14 cellular contexts compared by ENCODE assay signal in the genomic region with DNA sequence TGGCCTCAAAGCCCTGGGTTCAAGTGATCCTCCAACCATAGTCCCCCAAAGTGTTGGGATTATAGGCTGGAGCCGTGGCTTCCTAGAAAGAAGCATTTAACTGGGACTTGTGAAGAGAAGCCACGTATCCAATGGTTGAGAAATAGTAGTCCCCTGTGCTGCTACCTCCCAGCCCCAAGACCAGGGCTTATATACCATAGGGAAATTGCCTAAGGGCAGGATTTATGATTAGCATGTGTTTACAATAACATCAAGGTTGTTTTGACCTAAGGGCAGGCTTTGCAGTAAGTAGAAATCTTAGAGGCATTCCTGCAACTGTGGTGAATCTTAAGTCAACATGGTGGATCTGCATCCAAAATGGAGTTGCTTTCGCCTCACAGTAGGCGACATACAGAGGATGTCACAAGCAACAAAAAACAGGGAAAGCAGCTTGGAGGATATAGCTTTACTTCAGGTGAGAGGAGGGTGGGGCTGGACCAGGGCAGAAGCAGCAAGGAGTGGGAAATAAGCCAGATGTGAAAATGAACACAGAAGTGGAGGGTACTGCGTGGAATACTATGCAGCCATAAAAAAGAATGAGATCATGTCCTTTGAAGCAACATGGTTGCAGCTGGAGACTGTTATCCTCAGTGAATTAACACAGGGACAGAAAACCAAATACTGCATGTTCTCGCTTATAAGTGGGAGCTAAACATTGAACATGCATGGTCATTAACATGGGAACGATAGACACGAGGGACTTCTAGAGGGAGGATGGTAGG. TPM values are rescaled to one million over a fixed set of nuclear protein-coding genes. Genes with fewer than 3 reads are reported as not detected.
DNase-seq lines count a peak whose midpoint lies in the region; ATAC-seq, FAIRE-seq and TF ChIP-seq lines count a peak whose summit lies in the region.
"Had no signal": no experiment of that assay in that cellular context is flagged by ENCODE, and none has a peak within 500 bp of the region (broad histone marks: within the 10 kb centered on the region; RNA-seq: fewer than 3 reads in every experiment).

No MANE protein-coding gene starts in this region.

- H3K27me3 Mint-ChIP-seq in MCF 10A (ENCODE audit: insufficient read depth, unreplicated experiment): no peaks in the 10 kb centered on the region
- no peaks in the 10 kb centered on the region for H3K27me3 Mint-ChIP-seq in activated naive CD8-positive, alpha-beta T cell treated with anti-CD3 and anti-CD28 coated beads, Interleukin-2, amount 50 U/mL, for 24 hours
- H3K27me3 Mint-ChIP-seq: effector memory CD8-positive, alpha-beta T cell had no signal

- H3K36me3 ChIP-seq in breast epithelium (no peaks in the 10 kb centered on the region), left lung (no peaks in the 10 kb centered on the region), suprapubic skin (no peaks in the 10 kb centered on the region), thyroid gland (no peaks in the 10 kb centered on the region)
- H3K36me3 ChIP-seq: transverse colon had no signal

- H3K4me3 ChIP-seq in breast epithelium (no peak overlapping the region), left lung (no peak overlapping the region), suprapubic skin (no peak overlapping the region), thyroid gland (replicated peaks in 1 of 3) (no peak overlapping the region)
- H3K4me3 ChIP-seq: transverse colon had no signal

- BruUV-seq in MCF 10A (replicated peaks; lab: Mats Ljungman, UMichigan): no TSS peak

- H3K27me3 ChIP-seq in breast epithelium (no peaks in the 10 kb centered on the region), left lung (no peaks in the 10 kb centered on the region), suprapubic skin (no peaks in the 10 kb centered on the region), thyroid gland (no peaks in the 10 kb centered on the region)
- H3K27me3 ChIP-seq: transverse colon had no signal

- TF ChIP-seq POLR2A in breast epithelium (IDR thresholded peaks at IDR 0.05) (no peak), suprapubic skin (IDR thresholded peaks at IDR 0.05) (no peak), thyroid gland (IDR thresholded peaks at IDR 0.05) (no peak)

- peaks cover 6% of the 10 kb centered on the region for H3K9me3 Mint-ChIP-seq in MCF 10A (ENCODE audit: unreplicated experiment)
- H3K9me3 Mint-ChIP-seq in activated naive CD8-positive, alpha-beta T cell treated with anti-CD3 and anti-CD28 coated beads, Interleukin-2, amount 50 U/mL, for 24 hours: peaks cover 6% of the 10 kb centered on the region
- H3K9me3 Mint-ChIP-seq: activated T-cell treated with anti-CD3 and anti-CD28 coated beads, Interleukin-2, amount 50 U/mL, for 72 hours had no signal

- TF ChIP-seq CTCF in breast epithelium (IDR thresholded peaks at IDR 0.05) (no peak), MCF 10A (IDR thresholded peaks at IDR 0.05; ENCODE audit: unreplicated experiment) (no peak), left lung (IDR thresholded peaks at IDR 0.05) (no peak), suprapubic skin (IDR thresholded peaks at IDR 0.05) (no peak), thyroid gland (IDR thresholded peaks at IDR 0.05) (no peak)

- no peaks in the 10 kb centered on the region for H3K36me3 Mint-ChIP-seq in MCF 10A (ENCODE audit: insufficient read depth, unreplicated experiment)
- no peaks in the 10 kb centered on the region for H3K36me3 Mint-ChIP-seq in activated naive CD8-positive, alpha-beta T cell treated with anti-CD3 and anti-CD28 coated beads, Interleukin-2, amount 50 U/mL, for 24 hours (ENCODE audit: low read depth)
- H3K36me3 Mint-ChIP-seq: WTC11 had no signal

- CTCF ChIA-PET in MCF 10A (lab: Yijun Ruan, JAX): interaction anchor here (0.7 to 1.7 kb wide), 4 partner anchors 19 to 79 kb away, joined by 3 to 6 read pairs (median 3); a partner anchor contains a TSS

- no peak for FAIRE-seq in GM19239 (lab: Jason Lieb, UNC)

- H3K27ac ChIP-seq in breast epithelium (peak overlapping the region; percentile 58 to 69), left lung (peak overlapping the region; percentile 0 to 84), suprapubic skin (peak overlapping the region; percentile 49), thyroid gland (no peak overlapping the region)

- no peaks in the 10 kb centered on the region for H3K9me3 ChIP-seq in breast epithelium
- no peaks in the 10 kb centered on the region for H3K9me3 ChIP-seq in left lung
- no peaks in the 10 kb centered on the region for H3K9me3 ChIP-seq in suprapubic skin
- H3K9me3 ChIP-seq in thyroid gland: no peaks in the 10 kb centered on the region
- H3K9me3 ChIP-seq: transverse colon had no signal

- 94% methylated on average over 8 of the region's 8 CpGs for WGBS in suprapubic skin
- WGBS in thyroid gland, 2 donors: 98% methylated on average over 8 of the region's 8 CpGs

- ATAC-seq in activated naive CD8-positive, alpha-beta T cell treated with anti-CD3 and anti-CD28 coated beads, Interleukin-2, amount 50 U/mL, for 24 hours: no peak
- ATAC-seq in left lung: no peak
- ATAC-seq: activated T-cell treated with anti-CD3 and anti-CD28 coated beads, Interleukin-2, amount 50 U/mL, for 72 hours; effector memory CD8-positive, alpha-beta T cell; WTC11 had no signal

- no peak overlapping the region for H3K27ac Mint-ChIP-seq in MCF 10A (ENCODE audit: low read depth, unreplicated experiment)
- H3K27ac Mint-ChIP-seq in activated naive CD8-positive, alpha-beta T cell treated with anti-CD3 and anti-CD28 coated beads, Interleukin-2, amount 50 U/mL, for 24 hours: peak overlapping the region; percentile 37
- H3K27ac Mint-ChIP-seq: activated T-cell treated with anti-CD3 and anti-CD28 coated beads, Interleukin-2, amount 50 U/mL, for 72 hours; WTC11 had no signal

- DNase-seq in breast epithelium (ENCODE audit: low spot score in 2 of 2) (no peak), MCF 10A (ENCODE audit: unreplicated experiment) (no peak), left lung (no peak), suprapubic skin (ENCODE audit: low spot score in 2 of 2) (no peak), hippocampal formation (lab: John Stamatoyannopoulos, UW) (no peak), thyroid gland (no peak), GM19239 (ENCODE audit: insufficient read length, low spot score) (no peak)
- no peak for DNase-seq in activated naive CD8-positive, alpha-beta T cell treated with anti-CD3 and anti-CD28 coated beads, Interleukin-2, amount 50 U/mL, for 24 hours
- DNase-seq: activated T-cell treated with anti-CD3 and anti-CD28 coated beads, Interleukin-2, amount 50 U/mL, for 72 hours; DMS153; effector memory CD8-positive, alpha-beta T cell; NCI-H1092; transverse colon had no signal

- H3K4me3 Mint-ChIP-seq in MCF 10A (ENCODE audit: unreplicated experiment): no peak overlapping the region
- no peak overlapping the region for H3K4me3 Mint-ChIP-seq in activated naive CD8-positive, alpha-beta T cell treated with anti-CD3 and anti-CD28 coated beads, Interleukin-2, amount 50 U/mL, for 24 hours
- H3K4me3 Mint-ChIP-seq: activated T-cell treated with anti-CD3 and anti-CD28 coated beads, Interleukin-2, amount 50 U/mL, for 72 hours; effector memory CD8-positive, alpha-beta T cell; WTC11 had no signal

- H3K4me1 Mint-ChIP-seq in MCF 10A (ENCODE audit: insufficient read depth, unreplicated experiment): peaks cover 10% of the 10 kb centered on the region
- H3K4me1 Mint-ChIP-seq in activated naive CD8-positive, alpha-beta T cell treated with anti-CD3 and anti-CD28 coated beads, Interleukin-2, amount 50 U/mL, for 24 hours: peaks cover 71% of the 10 kb centered on the region
- H3K4me1 Mint-ChIP-seq: WTC11 had no signal

- intact Hi-C loops in breast epithelium (cut with DNase I; ENCODE audit: low total_unique reads) (no loop called here), MCF 10A (cut with micrococcal nuclease) (no loop called here), left lung (cut with DNase I) (no loop called here), thyroid gland (cut with DNase I) (no loop called here)

- no peak for TF ChIP-seq EP300 in suprapubic skin (IDR thresholded peaks at IDR 0.05)

- H3K4me1 ChIP-seq in breast epithelium: no peaks in the 10 kb centered on the region
- H3K4me1 ChIP-seq in left lung: peaks cover 0 to 27% of the 10 kb centered on the region in 2 donors
- H3K4me1 ChIP-seq in suprapubic skin: peaks cover 13% of the 10 kb centered on the region
- peaks cover 0 to 6% of the 10 kb centered on the region in 2 donors for H3K4me1 ChIP-seq in thyroid gland
- H3K4me1 ChIP-seq: transverse colon had no signal

- POLR2A ChIA-PET in MCF 10A (lab: Yijun Ruan, JAX): interaction anchor here (0.6 to 1.7 kb wide), 6 partner anchors 12 to 36 kb away, joined by 3 to 5 read pairs (median 4); no protein-coding TSS in a partner anchor

RNA-seq across cellular contexts. Expression of a gene that starts 18.7 kb away (rescaled TPM):
- total RNA-seq in breast epithelium (10 to 100 TPM; 32.4 to 54.6 (median 51.8) TPM), MCF 10A (2022) (106 and 119 TPM in 2 replicates), left lung (10 to 100 TPM; 48.6 to 52.7 TPM), suprapubic skin (10 to 100 TPM; 23.0 to 32.2 (median 29.3) TPM), thyroid gland (10 to 100 TPM; 40.5 to 52.6 (median 48.8) TPM)

RNA-seq across cellular contexts. Expression of a gene that starts 26.5 kb away (rescaled TPM):
- total RNA-seq in breast epithelium (10 to 100 TPM; 18.7 to 53.4 (median 51.8) TPM), MCF 10A (2022) (50.4 and 51.9 TPM in 2 replicates), left lung (100 to 1,000 TPM in 1 of 2 donors, 10 to 100 TPM in 1; 80.3 to 133 TPM), suprapubic skin (10 to 100 TPM; 27.2 to 32.8 (median 30.5) TPM), thyroid gland (10 to 100 TPM; 18.5 to 42.5 (median 21.7) TPM)

Comparison
In these comparisons a context has a peak if more than half of its experiments do, and no peak if none do; other contexts are left out.
1. H3K27ac ChIP-seq: peak in breast epithelium (2 of 2), left lung (2 of 2) and suprapubic skin (single experiment); none in thyroid gland (0 of 3).